ENCODE assay signal across 8 cellular contexts in the genomic region with DNA sequence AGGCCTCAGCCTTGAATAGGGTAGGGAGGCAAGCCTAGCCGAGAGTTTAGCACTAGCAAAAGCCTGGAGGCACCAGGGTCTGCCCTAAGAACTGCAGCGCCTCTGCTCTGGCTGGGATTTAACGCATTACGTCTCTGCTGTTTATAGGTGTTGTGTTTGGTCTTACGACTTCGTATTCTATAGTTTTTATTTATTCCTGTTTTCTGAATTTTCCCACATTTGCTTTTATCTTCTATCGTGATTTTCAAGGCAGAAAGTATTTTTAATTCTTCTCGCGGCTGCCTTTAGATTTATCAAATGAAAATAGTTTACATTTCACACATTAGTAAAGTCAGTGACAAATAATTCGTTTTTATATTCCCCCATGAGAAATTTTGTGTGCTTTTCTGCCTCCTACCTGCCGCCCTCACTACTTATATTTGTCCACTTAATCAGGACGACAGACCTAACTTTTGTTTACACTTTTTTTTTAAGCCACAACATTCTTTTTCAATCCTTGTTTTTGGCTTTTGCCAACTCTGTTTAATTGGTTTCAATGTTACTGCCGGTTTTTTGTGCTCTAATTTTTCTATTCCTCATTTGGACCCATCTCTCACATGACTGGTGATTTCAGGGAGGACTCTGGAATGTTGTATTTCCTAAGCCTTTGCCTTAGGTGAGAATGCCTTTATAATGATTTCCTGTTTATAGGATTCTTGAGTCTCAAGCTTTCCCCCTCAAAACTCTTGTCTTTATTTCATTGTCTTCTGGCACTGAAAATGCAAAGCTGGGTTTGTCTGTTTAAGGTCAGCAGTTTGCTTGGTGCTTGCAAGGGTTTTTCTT. TPM values are rescaled to one million over a fixed set of nuclear protein-coding genes. Genes with fewer than 3 reads are reported as not detected.
DNase-seq lines count a peak whose midpoint lies in the region; ATAC-seq lines count a peak whose summit lies in the region.

No MANE protein-coding gene starts in this region.

- H3K27me3 ChIP-seq in iPS-15b (ENCODE audit: control insufficient read depth, insufficient read depth, low read length) = no peaks in the 10 kb centered on the region

- ATAC-seq in activated CD8-positive, alpha-beta memory T cell treated with anti-CD3 and anti-CD28 coated beads, Interleukin-2, amount 10 ng/mL, durations not matched to agents 7 days and 5 days = no peak
- ATAC-seq in stimulated activated naive CD8-positive, alpha-beta T cell treated with anti-CD3 and anti-CD28 coated beads, Interleukin-15, amount 100 ng/mL, for 72 hours = no peak
- no peak for ATAC-seq in HG02884 (IDR thresholded peaks at IDR 0.05; ENCODE audit: unreplicated experiment)

- peaks cover 46% of the 10 kb centered on the region for H3K27me3 Mint-ChIP-seq in activated CD8-positive, alpha-beta memory T cell treated with anti-CD3 and anti-CD28 coated beads, Interleukin-2, amount 10 ng/mL, durations not matched to agents 7 days and 5 days
- peaks cover 39% of the 10 kb centered on the region for H3K27me3 Mint-ChIP-seq in activated CD4-positive, alpha-beta memory T cell treated with anti-CD3 and anti-CD28 coated beads, Interleukin-2, amount 10 ng/mL, durations not matched to agents 7 days and 5 days
- peaks cover 42% of the 10 kb centered on the region for H3K27me3 Mint-ChIP-seq in stimulated activated naive CD8-positive, alpha-beta T cell treated with anti-CD3 and anti-CD28 coated beads, Interleukin-15, amount 100 ng/mL, for 72 hours

- H3K27ac Mint-ChIP-seq in activated CD8-positive, alpha-beta memory T cell treated with anti-CD3 and anti-CD28 coated beads, Interleukin-2, amount 10 ng/mL, durations not matched to agents 7 days and 5 days = no peak overlapping the region
- no peak overlapping the region for H3K27ac Mint-ChIP-seq in activated CD4-positive, alpha-beta memory T cell treated with anti-CD3 and anti-CD28 coated beads, Interleukin-2, amount 10 ng/mL, durations not matched to agents 7 days and 5 days
- no peak overlapping the region for H3K27ac Mint-ChIP-seq in stimulated activated naive CD8-positive, alpha-beta T cell treated with anti-CD3 and anti-CD28 coated beads, Interleukin-15, amount 100 ng/mL, for 72 hours

- peak overlapping the region; percentile 83 for H3K4me3 ChIP-seq in iPS-15b (ENCODE audit: low read depth, low read length)

- peak overlapping the region; percentile 63 for H3K9ac ChIP-seq in iPS-15b (ENCODE audit: low read depth, low read length)

- CTCF ChIA-PET in activated CD8-positive, alpha-beta memory T cell treated with anti-CD3 and anti-CD28 coated beads, Interleukin-2, amount 10 ng/mL, durations not matched to agents 7 days and 5 days (lab: Charles Lee) = interaction anchor here (0.9 kb wide), 1 partner anchor 121 kb away, joined by 5 read pairs; no protein-coding TSS in a partner anchor
- CTCF ChIA-PET in activated CD4-positive, alpha-beta memory T cell treated with anti-CD3 and anti-CD28 coated beads, Interleukin-2, amount 10 ng/mL, durations not matched to agents 7 days and 5 days (lab: Charles Lee) = no interaction called here

- DNase-seq in activated CD8-positive, alpha-beta memory T cell treated with anti-CD3 and anti-CD28 coated beads, Interleukin-2, amount 10 ng/mL, durations not matched to agents 7 days and 5 days = no peak
- no peak for DNase-seq in activated CD8-positive, alpha-beta memory T cell treated with anti-CD3 and anti-CD28 coated beads, Interleukin-2, amount 50 U/mL, for 4 hours
- no peak for DNase-seq in activated CD4-positive, alpha-beta memory T cell treated with anti-CD3 and anti-CD28 coated beads, Interleukin-2, amount 10 ng/mL, durations not matched to agents 7 days and 5 days
- DNase-seq in stimulated activated naive CD8-positive, alpha-beta T cell treated with anti-CD3 and anti-CD28 coated beads, Interleukin-15, amount 100 ng/mL, for 72 hours = no peak
- no peak for DNase-seq in NCI-H1417 (lab: John Stamatoyannopoulos, UW)
- DNase-seq in activated effector memory CD4-positive, alpha-beta T cell treated with Interleukin-2 at 50 U/mL for 16 hours = no peak

- H3K4me3 Mint-ChIP-seq in activated CD8-positive, alpha-beta memory T cell treated with anti-CD3 and anti-CD28 coated beads, Interleukin-2, amount 10 ng/mL, durations not matched to agents 7 days and 5 days = peak overlapping the region; percentile 80
- H3K4me3 Mint-ChIP-seq in activated CD4-positive, alpha-beta memory T cell treated with anti-CD3 and anti-CD28 coated beads, Interleukin-2, amount 10 ng/mL, durations not matched to agents 7 days and 5 days = peak overlapping the region; percentile 78
- peak overlapping the region; percentile 87 to 96 for H3K4me3 Mint-ChIP-seq in stimulated activated naive CD8-positive, alpha-beta T cell treated with anti-CD3 and anti-CD28 coated beads, Interleukin-15, amount 100 ng/mL, for 72 hours

- POLR2A ChIA-PET in activated CD4-positive, alpha-beta memory T cell treated with anti-CD3 and anti-CD28 coated beads, Interleukin-2, amount 10 ng/mL, durations not matched to agents 7 days and 5 days (lab: Charles Lee) = interaction anchor here (1.0 kb wide), 1 partner anchor 28 kb away, joined by 5 read pairs; no protein-coding TSS in a partner anchor

- no peaks in the 10 kb centered on the region for H3K9me3 ChIP-seq in iPS-15b (ENCODE audit: control insufficient read depth, insufficient read depth, low read length)

- peaks cover 15% of the 10 kb centered on the region for H3K4me1 ChIP-seq in iPS-15b (ENCODE audit: control insufficient read depth, insufficient read depth, low read length)

- H3K36me3 ChIP-seq in iPS-15b (ENCODE audit: control insufficient read depth, insufficient read depth, low read length) = peaks cover 3% of the 10 kb centered on the region

- H3K9me3 Mint-ChIP-seq in activated CD8-positive, alpha-beta memory T cell treated with anti-CD3 and anti-CD28 coated beads, Interleukin-2, amount 10 ng/mL, durations not matched to agents 7 days and 5 days (ENCODE audit: low read depth) = no peaks in the 10 kb centered on the region
- no peaks in the 10 kb centered on the region for H3K9me3 Mint-ChIP-seq in activated CD4-positive, alpha-beta memory T cell treated with anti-CD3 and anti-CD28 coated beads, Interleukin-2, amount 10 ng/mL, durations not matched to agents 7 days and 5 days
- H3K9me3 Mint-ChIP-seq in stimulated activated naive CD8-positive, alpha-beta T cell treated with anti-CD3 and anti-CD28 coated beads, Interleukin-15, amount 100 ng/mL, for 72 hours = no peaks in the 10 kb centered on the region

- no peaks in the 10 kb centered on the region for H3K36me3 Mint-ChIP-seq in activated CD8-positive, alpha-beta memory T cell treated with anti-CD3 and anti-CD28 coated beads, Interleukin-2, amount 10 ng/mL, durations not matched to agents 7 days and 5 days
- H3K36me3 Mint-ChIP-seq in activated CD4-positive, alpha-beta memory T cell treated with anti-CD3 and anti-CD28 coated beads, Interleukin-2, amount 10 ng/mL, durations not matched to agents 7 days and 5 days (ENCODE audit: low read depth) = no peaks in the 10 kb centered on the region

- peaks cover 7% of the 10 kb centered on the region for H3K4me1 Mint-ChIP-seq in activated CD8-positive, alpha-beta memory T cell treated with anti-CD3 and anti-CD28 coated beads, Interleukin-2, amount 10 ng/mL, durations not matched to agents 7 days and 5 days
- peaks cover 13% of the 10 kb centered on the region for H3K4me1 Mint-ChIP-seq in activated CD4-positive, alpha-beta memory T cell treated with anti-CD3 and anti-CD28 coated beads, Interleukin-2, amount 10 ng/mL, durations not matched to agents 7 days and 5 days
- peaks cover 30% of the 10 kb centered on the region for H3K4me1 Mint-ChIP-seq in stimulated activated naive CD8-positive, alpha-beta T cell treated with anti-CD3 and anti-CD28 coated beads, Interleukin-15, amount 100 ng/mL, for 72 hours

RNA-seq across cellular contexts. Expression of gene LZTS3, which starts 1.3 kb away (rescaled TPM):
- total RNA-seq in activated CD8-positive, alpha-beta memory T cell treated with anti-CD3 and anti-CD28 coated beads, Interleukin-2, amount 10 ng/mL, durations not matched to agents 7 days and 5 days = under 1 TPM; 0.41 to 0.70 TPM
- 1 to 10 TPM in 1 of 2 experiments, under 1 TPM in 1; 0.90 to 1.0 TPM for total RNA-seq in activated CD4-positive, alpha-beta memory T cell treated with anti-CD3 and anti-CD28 coated beads, Interleukin-2, amount 10 ng/mL, durations not matched to agents 7 days and 5 days

RNA-seq across cellular contexts. Expression of gene FASTKD5, which starts 15.0 kb away (rescaled TPM):
- total RNA-seq in activated CD8-positive, alpha-beta memory T cell treated with anti-CD3 and anti-CD28 coated beads, Interleukin-2, amount 10 ng/mL, durations not matched to agents 7 days and 5 days = 10 to 100 TPM; 17.0 to 23.6 TPM
- 10 to 100 TPM; 20.1 to 20.8 TPM for total RNA-seq in activated CD4-positive, alpha-beta memory T cell treated with anti-CD3 and anti-CD28 coated beads, Interleukin-2, amount 10 ng/mL, durations not matched to agents 7 days and 5 days

RNA-seq across cellular contexts. Expression of gene UBOX5, which starts 15.0 kb away (rescaled TPM):
- total RNA-seq in activated CD8-positive, alpha-beta memory T cell treated with anti-CD3 and anti-CD28 coated beads, Interleukin-2, amount 10 ng/mL, durations not matched to agents 7 days and 5 days = 1 to 10 TPM; 7.6 to 8.2 TPM
- 10 to 100 TPM in 1 of 2 experiments, 1 to 10 TPM in 1; 8.4 to 10.7 TPM for total RNA-seq in activated CD4-positive, alpha-beta memory T cell treated with anti-CD3 and anti-CD28 coated beads, Interleukin-2, amount 10 ng/mL, durations not matched to agents 7 days and 5 days

RNA-seq across cellular contexts. Expression of gene DDRGK1, which starts 29.8 kb away (rescaled TPM):
- total RNA-seq in activated CD8-positive, alpha-beta memory T cell treated with anti-CD3 and anti-CD28 coated beads, Interleukin-2, amount 10 ng/mL, durations not matched to agents 7 days and 5 days = 10 to 100 TPM; 63.6 to 63.7 TPM
- 10 to 100 TPM; 66.6 to 68.3 TPM for total RNA-seq in activated CD4-positive, alpha-beta memory T cell treated with anti-CD3 and anti-CD28 coated beads, Interleukin-2, amount 10 ng/mL, durations not matched to agents 7 days and 5 days

RNA-seq across cellular contexts. Expression of gene ITPA, which starts 34.6 kb away (rescaled TPM):
- 10 to 100 TPM; 51.9 to 71.7 TPM for total RNA-seq in activated CD8-positive, alpha-beta memory T cell treated with anti-CD3 and anti-CD28 coated beads, Interleukin-2, amount 10 ng/mL, durations not matched to agents 7 days and 5 days
- 10 to 100 TPM; 42.3 to 49.2 TPM for total RNA-seq in activated CD4-positive, alpha-beta memory T cell treated with anti-CD3 and anti-CD28 coated beads, Interleukin-2, amount 10 ng/mL, durations not matched to agents 7 days and 5 days
